Comparison of ENCODE assay signal across 20 cellular contexts in the genomic region with DNA sequence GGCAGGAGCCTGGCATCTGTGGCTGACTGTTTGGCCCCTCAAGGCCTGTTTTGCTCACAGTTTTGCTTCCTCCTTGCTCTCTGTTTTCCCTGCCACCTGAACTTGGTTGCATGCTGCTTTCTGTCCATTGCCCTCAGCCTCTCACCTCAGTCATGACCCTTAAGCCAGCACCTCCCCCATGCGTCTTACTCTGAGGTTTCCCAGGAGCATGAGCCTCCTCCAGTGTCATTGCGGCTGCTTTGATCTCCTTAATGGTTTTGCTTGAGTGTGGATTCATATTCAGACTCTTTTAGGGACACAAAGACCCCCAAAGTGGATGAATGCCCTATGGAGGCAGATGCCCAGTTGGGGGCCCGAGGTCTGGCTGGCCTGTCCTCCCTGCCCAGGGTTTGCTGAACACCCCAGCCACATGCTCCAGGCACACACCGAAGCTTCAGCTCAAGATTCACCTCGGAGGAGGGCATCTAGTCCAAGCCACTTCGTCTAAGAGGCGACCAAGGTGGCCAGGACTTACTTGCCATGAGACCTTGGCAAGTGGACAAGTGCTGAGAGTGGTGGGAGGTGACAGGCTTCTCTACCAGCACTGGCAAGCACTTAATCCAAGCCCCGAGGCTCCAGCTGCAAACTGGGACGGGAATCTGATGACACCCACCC.
"Had no signal": no experiment of that assay in that cellular context is flagged by ENCODE, and none has a peak within 500 bp of the region (broad histone marks: within the 10 kb centered on the region; RNA-seq: fewer than 3 reads in every experiment).

No MANE protein-coding gene starts in this region.

- DNase-seq: activated CD4-positive, alpha-beta T cell treated with anti-CD3 and anti-CD28 coated beads for 1 hour; activated naive CD4-positive, alpha-beta T cell treated with anti-CD3 and anti-CD28 coated beads for 36 hours; activated T-cell treated with anti-CD3 and anti-CD28 coated beads, Interleukin-2, amount 50 U/mL, for 1 hour; brain microvascular endothelial cell; colonic mucosa; hypothalamus; left ventricle myocardium inferior; mammary epithelial cell; stimulated activated CD4-positive, alpha-beta T cell treated with anti-CD3 and anti-CD28 coated beads, Interleukin-12 subunit alpha, Interleukin-12 subunit beta, amount 100 ng/mL, for 4 hours; stimulated activated CD4-positive, alpha-beta T cell treated with anti-CD3 and anti-CD28 coated beads, Interleukin-1b, Interleukin-23, amount 100 ng/mL, for 48 hours; stimulated activated CD8-positive, alpha-beta memory T cell treated with anti-CD3 and anti-CD28 coated beads, Interleukin-4, amount 100 ng/mL, for 48 hours; stimulated activated naive CD4-positive, alpha-beta T cell; substantia nigra; SW 1271; T-helper 2 cell; WERI-Rb-1 had no signal

- H3K4me3 Mint-ChIP-seq: activated naive CD4-positive, alpha-beta T cell treated with anti-CD3 and anti-CD28 coated beads for 36 hours; central memory CD8-positive, alpha-beta T cell had no signal

- H3K9me3 Mint-ChIP-seq: activated naive CD4-positive, alpha-beta T cell treated with anti-CD3 and anti-CD28 coated beads for 36 hours; central memory CD8-positive, alpha-beta T cell had no signal

- H3K4me3 ChIP-seq: colonic mucosa, left ventricle myocardium inferior, ovary, tibial artery, uterus had no signal

- H3K9me3 ChIP-seq: colonic mucosa, left ventricle myocardium inferior, ovary, tibial artery, uterus had no signal

- H3K27ac ChIP-seq: brain microvascular endothelial cell, colonic mucosa, left ventricle myocardium inferior, ovary, tibial artery, uterus, WERI-Rb-1 had no signal

- H3K27ac Mint-ChIP-seq: activated naive CD4-positive, alpha-beta T cell treated with anti-CD3 and anti-CD28 coated beads for 36 hours had no signal

- H3K36me3 ChIP-seq: brain microvascular endothelial cell, colonic mucosa, left ventricle myocardium inferior, ovary, tibial artery, uterus, WERI-Rb-1 had no signal

- H3K4me1 Mint-ChIP-seq: central memory CD8-positive, alpha-beta T cell had no signal

- H3K27me3 ChIP-seq: brain microvascular endothelial cell, colonic mucosa, ovary, uterus had no signal

- H3K4me1 ChIP-seq: colonic mucosa, left ventricle myocardium inferior, tibial artery, uterus had no signal
